ENCODE assay signal across 14 cellular contexts in genomic region chr12:106304797-106305196, GRCh38. TPM values are rescaled to one million over a fixed set of nuclear protein-coding genes. Genes with fewer than 3 reads are reported as not detected.
DNase-seq lines count a peak whose midpoint lies in the region; ATAC-seq and TF ChIP-seq lines count a peak whose summit lies in the region.
"Had no signal": no experiment of that assay in that cellular context is flagged by ENCODE, and none has a peak within 500 bp of the region (broad histone marks: within the 10 kb centered on the region; RNA-seq: fewer than 3 reads in every experiment).

No MANE protein-coding gene starts in this region.

- dilution Hi-C loops in mammary epithelial cell (cut with HindIII; ENCODE audit: low sequenced_read_pairs) = loop anchor here (5.0 kb wide), 1 partner anchor 43 kb away; no protein-coding TSS in a partner anchor

- no peaks in the 10 kb centered on the region for H3K79me2 ChIP-seq in mammary epithelial cell (ENCODE audit: insufficient read depth, low read length)

- WGBS in mammary epithelial cell (ENCODE audit: low coverage, missing lambda C conversion rate) = 98% methylated on average over 6 of the region's 6 CpGs

- BruUV-seq in mammary epithelial cell (replicated peaks; lab: Mats Ljungman, UMichigan) = no TSS peak

- H3K4me1 ChIP-seq in breast epithelium (peaks cover 6 to 24% of the 10 kb centered on the region in 2 donors), mammary epithelial cell (ENCODE audit: insufficient read depth, low read length) (peaks cover 28% of the 10 kb centered on the region), subcutaneous abdominal adipose tissue (ENCODE audit: control insufficient read depth in 5 of 5, insufficient read depth in 5 of 5, low read length in 5 of 5) (peaks cover 13 to 50% (median 45%) of the 10 kb centered on the region in 5 donors)

- CTCF ChIA-PET in mammary epithelial cell (lab: Charles Lee; ENCODE audit: low non-redundant PET) = no interaction called here

- H3K9ac ChIP-seq in mammary epithelial cell (ENCODE audit: insufficient read depth, low read length) = no peak overlapping the region
- H3K9ac ChIP-seq in subcutaneous abdominal adipose tissue (ENCODE audit: low read length in 5 of 5) = no peak overlapping the region

- no peak overlapping the region for H2AFZ ChIP-seq in mammary epithelial cell (ENCODE audit: low read depth, low read length)

- peak overlapping the region; percentile 99 for H3K27ac Mint-ChIP-seq in memory B cell

- peaks cover 19% of the 10 kb centered on the region for H3K36me3 Mint-ChIP-seq in memory B cell

- H3K9me3 Mint-ChIP-seq in memory B cell = no peaks in the 10 kb centered on the region
- H3K9me3 Mint-ChIP-seq: HFFc6 had no signal

- H4K20me1 ChIP-seq in mammary epithelial cell (ENCODE audit: insufficient read depth, low read length) = no peaks in the 10 kb centered on the region

- peaks cover 49% of the 10 kb centered on the region for H3K4me1 Mint-ChIP-seq in memory B cell

- H3K36me3 ChIP-seq in breast epithelium (no peaks in the 10 kb centered on the region), mammary epithelial cell (ENCODE audit: insufficient read depth, low read length) (no peaks in the 10 kb centered on the region), subcutaneous abdominal adipose tissue (ENCODE audit: control insufficient read depth in 5 of 5, insufficient read depth in 5 of 5, low read length in 5 of 5) (peaks cover 0 to 3% (median 2%) of the 10 kb centered on the region in 5 donors)
- H3K36me3 ChIP-seq: MG63, thyroid gland had no signal

- DNase-seq in breast epithelium (ENCODE audit: low spot score in 2 of 2) (no peak), mammary epithelial cell (no peak), memory B cell (ENCODE audit: low spot score in 2 of 2) (no peak), NCI-H146 (lab: John Stamatoyannopoulos, UW) (no peak)
- DNase-seq: HFFc6, MG63, NCI-H2081 treated with DMSO at 0.1 percent for 48 hours, SHP77, T-helper 9 cell, thyroid gland had no signal

- intact Hi-C loops in breast epithelium (cut with DNase I; ENCODE audit: low total_unique reads) = no loop called here
- intact Hi-C loops in mammary epithelial cell (cut with micrococcal nuclease) = no loop called here

- in situ Hi-C loops in mammary epithelial cell (cut with MboI; ENCODE audit: low sequenced_read_pairs in 2 of 2) = no loop called here

- H3K27ac ChIP-seq in breast epithelium = peak overlapping the region; percentile 98 to 99
- no peak overlapping the region for H3K27ac ChIP-seq in mammary epithelial cell (ENCODE audit: insufficient read depth, low read depth, low read length)
- peak overlapping the region; percentile 97 for H3K27ac ChIP-seq in angular gyrus (ENCODE audit: low read depth, low read length)
- peak overlapping the region; percentile 13 for H3K27ac ChIP-seq in subcutaneous abdominal adipose tissue (ENCODE audit: low read depth, low read length)

- ATAC-seq in memory B cell (ENCODE audit: low read depth) = no peak
- ATAC-seq in GM21515 (IDR thresholded peaks at IDR 0.05; ENCODE audit: unreplicated experiment) = no peak
- ATAC-seq in GM18519 (IDR thresholded peaks at IDR 0.05; ENCODE audit: low FRiP score, unreplicated experiment) = no peak

- H3K27me3 Mint-ChIP-seq in memory B cell = no peaks in the 10 kb centered on the region

- TF ChIP-seq CTCF in breast epithelium (IDR thresholded peaks at IDR 0.05) (no peak), mammary epithelial cell (conservative IDR thresholded peaks at IDR 0.05 in 1 of 2, IDR thresholded peaks at IDR 0.05 in 1 of 2; ENCODE audit: extremely low read depth in 1 of 2, insufficient read depth in 1 of 2, low read depth in 1 of 2, low read length in 2 of 2) (no peak)

- H3K4me2 ChIP-seq in mammary epithelial cell (ENCODE audit: insufficient read depth, low read depth, low read length) = no peak overlapping the region

- H3K4me3 ChIP-seq in breast epithelium (peak overlapping the region in 2 of 3 donors; percentile 66 to 95), mammary epithelial cell (replicated peaks in 1 of 3; ENCODE audit: insufficient read depth in 1 of 3, low read depth in 2 of 3, low read length in 3 of 3) (no peak overlapping the region), subcutaneous abdominal adipose tissue (ENCODE audit: low read depth in 1 of 5, low read length in 5 of 5) (peak overlapping the region in 2 of 5 donors; percentile 95 to 98)
- H3K4me3 ChIP-seq: MG63 had no signal

- H3K4me3 Mint-ChIP-seq in memory B cell = peak overlapping the region; percentile 99

- no peaks in the 10 kb centered on the region for H3K27me3 ChIP-seq in breast epithelium
- H3K27me3 ChIP-seq in mammary epithelial cell (ENCODE audit: insufficient read depth, low read length) = no peaks in the 10 kb centered on the region
- no peaks in the 10 kb centered on the region for H3K27me3 ChIP-seq in subcutaneous abdominal adipose tissue (ENCODE audit: control insufficient read depth in 5 of 5, insufficient read depth in 4 of 5, low read length in 5 of 5)
- H3K27me3 ChIP-seq: MG63, thyroid gland had no signal

- no peaks in the 10 kb centered on the region for H3K9me3 ChIP-seq in breast epithelium
- H3K9me3 ChIP-seq in mammary epithelial cell (replicated peaks; ENCODE audit: insufficient read depth, low read length) = no peaks in the 10 kb centered on the region
- no peaks in the 10 kb centered on the region for H3K9me3 ChIP-seq in subcutaneous abdominal adipose tissue (ENCODE audit: control insufficient read depth in 5 of 5, low read length in 5 of 5)
- H3K9me3 ChIP-seq: MG63, thyroid gland had no signal

- no peak for TF ChIP-seq POLR2A in breast epithelium (IDR thresholded peaks at IDR 0.05)

RNA-seq across cellular contexts. Expression of gene TCP11L2, which starts 2.3 kb away (rescaled TPM):
- total RNA-seq in breast epithelium (10 to 100 TPM; 31.2 to 53.7 (median 35.4) TPM), mammary epithelial cell (10 to 100 TPM; 19.4 to 62.2 TPM)
- polyA plus RNA-seq in mammary epithelial cell = 6.1 TPM
- polyA minus RNA-seq in mammary epithelial cell = 50.2 TPM

RNA-seq across cellular contexts. Expression of gene POLR3B, which starts 52.8 kb away (rescaled TPM):
- total RNA-seq in breast epithelium (1 to 10 TPM; 7.0 to 9.8 (median 9.2) TPM), mammary epithelial cell (10 to 100 TPM; 13.3 TPM)
- 8.9 TPM for polyA plus RNA-seq in mammary epithelial cell
- 22.2 TPM for polyA minus RNA-seq in mammary epithelial cell

RNA-seq across cellular contexts. Expression of gene CKAP4, which starts 57.0 kb away (rescaled TPM):
- total RNA-seq in breast epithelium (10 to 100 TPM; 22.0 to 39.3 (median 30.9) TPM), mammary epithelial cell (100 to 1,000 TPM in 1 of 2 donors, 10 to 100 TPM in 1; 88.4 to 123 TPM)
- polyA plus RNA-seq in mammary epithelial cell = 74.7 TPM
- 44.0 TPM for polyA minus RNA-seq in mammary epithelial cell

Comparison
In these comparisons a context has a peak if more than half of its experiments do, and no peak if none do; other contexts are left out.
1. H3K4me3 ChIP-seq: peak in breast epithelium (2 of 3); none in mammary epithelial cell (0 of 3).